ENCODE assay signal across 1 cellular context in genomic region chr16:6558661-6559060, GRCh38.
TF ChIP-seq lines count a peak whose summit lies in the region.

No MANE protein-coding gene starts in this region.

TF ChIP-seq in GM23338, 12 proteins besides CTCF, POLR2A, EP300 and RAD21 (continued from another document):
- no peak for TF ChIP-seq ZNF462 (CRISPR knock-in tag; IDR thresholded peaks at IDR 0.05)
- no peak for TF ChIP-seq POLR2AphosphoS5 (IDR thresholded peaks at IDR 0.05; ENCODE audit: low read depth)
- TF ChIP-seq, protein P1, sequence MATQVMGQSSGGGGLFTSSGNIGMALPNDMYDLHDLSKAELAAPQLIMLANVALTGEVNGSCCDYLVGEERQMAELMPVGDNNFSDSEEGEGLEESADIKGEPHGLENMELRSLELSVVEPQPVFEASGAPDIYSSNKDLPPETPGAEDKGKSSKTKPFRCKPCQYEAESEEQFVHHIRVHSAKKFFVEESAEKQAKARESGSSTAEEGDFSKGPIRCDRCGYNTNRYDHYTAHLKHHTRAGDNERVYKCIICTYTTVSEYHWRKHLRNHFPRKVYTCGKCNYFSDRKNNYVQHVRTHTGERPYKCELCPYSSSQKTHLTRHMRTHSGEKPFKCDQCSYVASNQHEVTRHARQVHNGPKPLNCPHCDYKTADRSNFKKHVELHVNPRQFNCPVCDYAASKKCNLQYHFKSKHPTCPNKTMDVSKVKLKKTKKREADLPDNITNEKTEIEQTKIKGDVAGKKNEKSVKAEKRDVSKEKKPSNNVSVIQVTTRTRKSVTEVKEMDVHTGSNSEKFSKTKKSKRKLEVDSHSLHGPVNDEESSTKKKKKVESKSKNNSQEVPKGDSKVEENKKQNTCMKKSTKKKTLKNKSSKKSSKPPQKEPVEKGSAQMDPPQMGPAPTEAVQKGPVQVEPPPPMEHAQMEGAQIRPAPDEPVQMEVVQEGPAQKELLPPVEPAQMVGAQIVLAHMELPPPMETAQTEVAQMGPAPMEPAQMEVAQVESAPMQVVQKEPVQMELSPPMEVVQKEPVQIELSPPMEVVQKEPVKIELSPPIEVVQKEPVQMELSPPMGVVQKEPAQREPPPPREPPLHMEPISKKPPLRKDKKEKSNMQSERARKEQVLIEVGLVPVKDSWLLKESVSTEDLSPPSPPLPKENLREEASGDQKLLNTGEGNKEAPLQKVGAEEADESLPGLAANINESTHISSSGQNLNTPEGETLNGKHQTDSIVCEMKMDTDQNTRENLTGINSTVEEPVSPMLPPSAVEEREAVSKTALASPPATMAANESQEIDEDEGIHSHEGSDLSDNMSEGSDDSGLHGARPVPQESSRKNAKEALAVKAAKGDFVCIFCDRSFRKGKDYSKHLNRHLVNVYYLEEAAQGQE (IDR thresholded peaks at IDR 0.05; ENCODE audit: unreplicated experiment) = no peak
- no peak for TF ChIP-seq ZNF331 (CRISPR knock-in tag; IDR thresholded peaks at IDR 0.05; ENCODE audit: low read depth)
- TF ChIP-seq STAT1 (IDR thresholded peaks at IDR 0.05; ENCODE audit: unreplicated experiment) = no peak
- no peak for TF ChIP-seq ETS1 (IDR thresholded peaks at IDR 0.05)
